In the genomic region with DNA sequence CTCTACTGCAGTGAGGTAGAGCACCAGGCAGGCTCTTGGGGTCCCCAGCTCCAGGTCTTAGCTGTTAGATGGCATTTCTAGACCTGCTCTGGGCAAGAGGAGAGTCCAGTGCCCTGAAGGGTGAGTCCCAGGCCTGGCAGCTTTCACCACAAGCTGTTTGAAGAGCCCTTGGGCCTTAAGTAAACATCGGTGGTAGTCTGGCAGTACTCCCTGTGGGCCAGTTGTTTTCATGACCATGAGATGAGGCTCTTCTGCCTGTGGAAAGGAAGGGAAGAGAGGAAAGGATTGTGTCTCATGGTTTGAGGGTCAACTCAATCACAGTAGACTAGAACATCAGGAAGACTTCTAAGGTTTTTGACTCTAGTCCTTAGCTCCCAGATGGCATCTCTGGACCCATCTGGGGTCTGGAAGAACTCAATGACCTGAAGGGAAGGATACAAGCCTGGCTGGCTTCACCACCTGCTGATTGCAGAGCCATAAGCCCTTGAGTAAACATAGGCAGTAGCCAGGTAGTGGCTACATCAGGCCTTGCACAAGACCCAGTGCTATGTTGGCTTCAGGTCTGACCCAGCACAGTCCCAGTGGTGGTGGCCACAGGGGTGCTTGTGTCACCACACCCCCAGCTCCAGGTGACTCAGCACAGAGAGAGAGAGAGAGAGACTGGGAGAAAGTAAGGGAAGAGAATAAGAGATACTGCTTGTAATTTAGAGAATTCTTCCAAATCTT, we compare ENCODE assay signal across 22 cellular contexts.
"Had no signal": no experiment of that assay in that cellular context is flagged by ENCODE, and none has a peak within 500 bp of the region (broad histone marks: within the 10 kb centered on the region; RNA-seq: fewer than 3 reads in every experiment).

No MANE protein-coding gene starts in this region.

- H3K36me3 Mint-ChIP-seq: naive thymus-derived CD4-positive, alpha-beta T cell had no signal

- H3K4me3 Mint-ChIP-seq: dendritic cell treated with granulocyte-macrophage colony-stimulating factor and Interleukin-4, amounts not matched to agents 40 ng/mL and 50 ng/mL, for 4 days; effector memory CD8-positive, alpha-beta T cell; naive thymus-derived CD4-positive, alpha-beta T cell; nephron progenitor cell had no signal

- H3K27me3 Mint-ChIP-seq: dendritic cell treated with granulocyte-macrophage colony-stimulating factor and Interleukin-4, amounts not matched to agents 40 ng/mL and 50 ng/mL, for 4 days; effector memory CD8-positive, alpha-beta T cell had no signal

- H3K4me1 Mint-ChIP-seq: naive thymus-derived CD4-positive, alpha-beta T cell; nephron progenitor cell had no signal

- H3K9me3 Mint-ChIP-seq: effector memory CD8-positive, alpha-beta T cell had no signal

- H3K4me3 ChIP-seq: esophagus squamous epithelium, gastroesophageal sphincter, sigmoid colon, skin epidermis, stomach, thoracic aorta, transverse colon had no signal

- FAIRE-seq: colon, urothelium cell line had no signal

- H3K27ac ChIP-seq: esophagus squamous epithelium, gastroesophageal sphincter, neutrophil, sigmoid colon, skin epidermis, stomach, thoracic aorta, transverse colon had no signal

- H3K36me3 ChIP-seq: esophagus squamous epithelium, gastroesophageal sphincter, neutrophil, sigmoid colon, stomach, thoracic aorta, transverse colon had no signal

- H3K27ac Mint-ChIP-seq: dendritic cell treated with granulocyte-macrophage colony-stimulating factor and Interleukin-4, amounts not matched to agents 40 ng/mL and 50 ng/mL, for 4 days; effector memory CD8-positive, alpha-beta T cell; naive thymus-derived CD4-positive, alpha-beta T cell; nephron progenitor cell had no signal

- H3K4me1 ChIP-seq: esophagus squamous epithelium, gastroesophageal sphincter, sigmoid colon, stomach, transverse colon had no signal

- ATAC-seq: effector memory CD8-positive, alpha-beta T cell; gastroesophageal sphincter; naive thymus-derived CD4-positive, alpha-beta T cell had no signal

- DNase-seq: effector memory CD8-positive, alpha-beta T cell; esophagus squamous epithelium; foreskin fibroblast; glutamatergic neuron; islet precursor cell; mesendoderm; naive thymus-derived CD4-positive, alpha-beta T cell; nephron progenitor cell; sigmoid colon; stimulated activated CD4-positive, alpha-beta T cell treated with anti-CD3 and anti-CD28 coated beads, Interleukin-2, amount 100 ng/mL, for 24 hours; stimulated activated CD4-positive, alpha-beta T cell treated with anti-CD3 and anti-CD28 coated beads, Interleukin-4, amount 100 ng/mL, for 4 hours; stimulated activated naive CD4-positive, alpha-beta T cell; stomach; substantia nigra; transverse colon had no signal

- H3K9me3 ChIP-seq: esophagus squamous epithelium, neutrophil, sigmoid colon, thoracic aorta, transverse colon had no signal

- H3K27me3 ChIP-seq: esophagus squamous epithelium, neutrophil, sigmoid colon, stomach, transverse colon had no signal
